In genomic region chr11:126140932-126141291, GRCh38 we compare ENCODE assay signal across 9 cellular contexts.
DNase-seq lines count a peak whose midpoint lies in the region; TF ChIP-seq lines count a peak whose summit lies in the region.
"Had no signal": no experiment of that assay in that cellular context is flagged by ENCODE, and none has a peak within 500 bp of the region (broad histone marks: within the 10 kb centered on the region; RNA-seq: fewer than 3 reads in every experiment).

No MANE protein-coding gene starts in this region.

- H3K79me2 ChIP-seq in OCI-LY7 (ENCODE audit: insufficient read depth, low read depth, low read length) = no peaks in the 10 kb centered on the region

- no peaks in the 10 kb centered on the region for H3K9me2 ChIP-seq in OCI-LY7 (ENCODE audit: insufficient read depth, low read length)

- CTCF ChIA-PET in OCI-LY7 (lab: Charles Lee; ENCODE audit: unreplicated experiment) = no interaction called here

- POLR2A ChIA-PET in OCI-LY7 (lab: Charles Lee) = no interaction called here

- intact Hi-C loops in OCI-LY7 (cut with micrococcal nuclease; ENCODE audit: unreplicated experiment) = no loop called here

- H3K27me3 ChIP-seq in BE2C (no peaks in the 10 kb centered on the region), muscle layer of duodenum (ENCODE audit: low read depth, low read length) (no peaks in the 10 kb centered on the region)

- peaks cover 26% of the 10 kb centered on the region for H3K4me1 ChIP-seq in BE2C
- peaks cover 24 to 58% of the 10 kb centered on the region in 2 donors for H3K4me1 ChIP-seq in muscle layer of duodenum (ENCODE audit: control insufficient read depth in 1 of 2, insufficient read depth in 2 of 2, low read length in 2 of 2)
- H3K4me1 ChIP-seq in OCI-LY7 (ENCODE audit: insufficient read depth, low read length, poor library complexity, severe bottlenecking) = no peaks in the 10 kb centered on the region

- H3K4me3 ChIP-seq in BE2C (ENCODE audit: low read depth, low read length) (peak overlapping the region; percentile 3), muscle layer of duodenum (ENCODE audit: low read depth in 1 of 2, low read length in 2 of 2) (peak overlapping the region in 1 of 2 donors; percentile 40), OCI-LY7 (ENCODE audit: low read depth, low read length, poor library complexity, severe bottlenecking) (no peak overlapping the region)

- no peak overlapping the region for H3K4me2 ChIP-seq in OCI-LY7 (ENCODE audit: low read length)

- H3K36me3 ChIP-seq in BE2C (no peaks in the 10 kb centered on the region), muscle layer of duodenum (ENCODE audit: control insufficient read depth in 1 of 2, insufficient read depth in 2 of 2, low read length in 2 of 2) (no peaks in the 10 kb centered on the region), OCI-LY7 (ENCODE audit: insufficient read depth, low read length) (no peaks in the 10 kb centered on the region)

- H4K20me1 ChIP-seq in OCI-LY7 (ENCODE audit: insufficient read depth, low read length) = no peaks in the 10 kb centered on the region

- BruUV-seq in OCI-LY7 (replicated peaks; lab: Mats Ljungman, UMichigan) = no TSS peak

- H3K9me3 ChIP-seq in BE2C (no peaks in the 10 kb centered on the region), muscle layer of duodenum (ENCODE audit: control insufficient read depth in 1 of 2, low read length in 2 of 2) (no peaks in the 10 kb centered on the region), OCI-LY7 (ENCODE audit: low read length) (no peaks in the 10 kb centered on the region)

- no peak for TF ChIP-seq CTCF in BE2C (IDR thresholded peaks at IDR 0.05; ENCODE audit: low read depth, low read length)
- TF ChIP-seq CTCF in OCI-LY7 (conservative IDR thresholded peaks at IDR 0.05; ENCODE audit: low read length) = no peak

- DNase-seq in BE2C = peak; percentile 71
- DNase-seq in NCI-H1105 treated with DMSO at 0.1 percent for 48 hours (lab: John Stamatoyannopoulos, UW) = peak; percentile 87
- peak; percentile 53 for DNase-seq in dermis blood vessel endothelial cell
- no peak for DNase-seq in OCI-LY7 (ENCODE audit: low spot score)
- DNase-seq in RKO (ENCODE audit: low spot score) = no peak
- no peak for DNase-seq in iPS-NIHi11 (ENCODE audit: low spot score)
- DNase-seq in islet precursor cell = no peak
- DNase-seq: kidney had no signal

- peak overlapping the region; percentile 43 for H3K27ac ChIP-seq in muscle layer of duodenum (ENCODE audit: low read length)
- H3K27ac ChIP-seq in OCI-LY7 (ENCODE audit: low read depth, low read length, poor library complexity, severe bottlenecking) = no peak overlapping the region

- H2AFZ ChIP-seq in OCI-LY7 (ENCODE audit: low read length) = no peak overlapping the region

Comparison
In these comparisons a context has a peak if more than half of its experiments do, and no peak if none do; other contexts are left out.
1. DNase-seq: peak in BE2C (single experiment), NCI-H1105 treated with DMSO at 0.1 percent for 48 hours (single experiment) and dermis blood vessel endothelial cell (single experiment); none in OCI-LY7 (single experiment), RKO (single experiment), iPS-NIHi11 (single experiment) and islet precursor cell (single experiment).